2 cellular contexts compared by ENCODE assay signal in genomic region chr17:82388223-82388921, GRCh38.
TF ChIP-seq lines count a peak whose summit lies in the region.

No MANE protein-coding gene starts in this region.

TF ChIP-seq in A549, 52 proteins besides CTCF, POLR2A, EP300 and RAD21 (continued from another document):
- peak; percentile 51; the same call in 1 of the 2 replicates for TF ChIP-seq REST (IDR thresholded peaks at IDR 0.05)

TF ChIP-seq in liver, 16 proteins besides CTCF, POLR2A, EP300 and RAD21 (continued from another document):
- TF ChIP-seq REST (IDR thresholded peaks at IDR 0.05): peak; percentile 98
- TF ChIP-seq GABPA (IDR thresholded peaks at IDR 0.05 in 1 of 2, conservative IDR thresholded peaks at IDR 0.05 in 1 of 2): no peak
- TF ChIP-seq HNF4G (IDR thresholded peaks at IDR 0.05): no peak
